15 cellular contexts compared by ENCODE assay signal in the genomic region with DNA sequence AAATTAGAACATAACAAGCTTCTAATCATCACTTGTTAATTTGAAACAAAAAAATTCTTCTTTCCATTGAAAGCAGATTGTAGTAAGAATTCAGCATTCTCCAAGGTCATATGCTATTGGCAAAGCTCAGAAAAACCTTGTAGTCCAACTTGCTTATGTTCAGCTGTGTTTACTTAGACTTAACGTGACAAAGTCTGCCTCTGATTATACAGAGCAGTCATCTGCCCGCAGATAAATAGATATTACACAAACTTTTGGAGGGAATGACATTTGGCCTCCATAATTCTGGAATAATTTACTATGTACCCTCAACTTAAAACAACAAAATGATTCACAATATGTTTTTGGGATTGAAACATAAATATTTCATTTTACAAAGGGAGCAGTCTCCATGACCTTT. TPM values are rescaled to one million over a fixed set of nuclear protein-coding genes. Genes with fewer than 3 reads are reported as not detected.
"Had no signal": no experiment of that assay in that cellular context is flagged by ENCODE, and none has a peak within 500 bp of the region (broad histone marks: within the 10 kb centered on the region; RNA-seq: fewer than 3 reads in every experiment).

No MANE protein-coding gene starts in this region.

- H3K4me3 ChIP-seq: cardiac muscle cell, lung, skin epidermis, stomach, thoracic aorta had no signal

- DNase-seq: activated CD4-positive, alpha-beta T cell treated with anti-CD3 and anti-CD28 coated beads for 36 hours; activated CD8-positive, alpha-beta memory T cell treated with anti-CD3 and anti-CD28 coated beads, Interleukin-2, amount 50 U/mL, for 48 hours; activated CD8-positive, alpha-beta T cell treated with anti-CD3 and anti-CD28 coated beads, Interleukin-2, amount 10 ng/mL, durations not matched to agents 7 days and 5 days; activated naive CD4-positive, alpha-beta T cell; activated naive CD8-positive, alpha-beta T cell treated with anti-CD3 and anti-CD28 coated beads, Interleukin-2, amount 50 U/mL, for 24 hours; hippocampal formation; midbrain; retina; stomach; WERI-Rb-1 had no signal

- ATAC-seq: activated CD4-positive, alpha-beta T cell treated with anti-CD3 and anti-CD28 coated beads for 36 hours; activated CD8-positive, alpha-beta T cell treated with anti-CD3 and anti-CD28 coated beads, Interleukin-2, amount 10 ng/mL, durations not matched to agents 7 days and 5 days; activated naive CD8-positive, alpha-beta T cell treated with anti-CD3 and anti-CD28 coated beads, Interleukin-2, amount 50 U/mL, for 24 hours had no signal

- H3K27ac ChIP-seq: cardiac muscle cell, skin epidermis, stomach, thoracic aorta, WERI-Rb-1 had no signal

- H3K9me3 ChIP-seq: stomach, thoracic aorta had no signal

- H3K27me3 ChIP-seq: cardiac muscle cell, stomach had no signal

- H3K36me3 ChIP-seq: cardiac muscle cell, stomach, thoracic aorta, WERI-Rb-1 had no signal

RNA-seq across cellular contexts. Expression of a gene that starts 45.8 kb away (rescaled TPM):
- total RNA-seq: activated CD8-positive, alpha-beta T cell treated with anti-CD3 and anti-CD28 coated beads, Interleukin-2, amount 10 ng/mL, durations not matched to agents 7 days and 5 days; activated T-helper 1 cell treated with anti-CD3 and anti-CD28 coated beads, Interleukin-12 subunit alpha, Interleukin-12 subunit beta, Interleukin-2, Interleukin-4 antibody, amounts not matched to agents 30 ng/mL and 10 ng/mL and 1 ng/mL, durations not matched to agents 14 hours and 24 hours and 36 hours had no signal
